Comparison of ENCODE assay signal across 7 cellular contexts in the genomic region with DNA sequence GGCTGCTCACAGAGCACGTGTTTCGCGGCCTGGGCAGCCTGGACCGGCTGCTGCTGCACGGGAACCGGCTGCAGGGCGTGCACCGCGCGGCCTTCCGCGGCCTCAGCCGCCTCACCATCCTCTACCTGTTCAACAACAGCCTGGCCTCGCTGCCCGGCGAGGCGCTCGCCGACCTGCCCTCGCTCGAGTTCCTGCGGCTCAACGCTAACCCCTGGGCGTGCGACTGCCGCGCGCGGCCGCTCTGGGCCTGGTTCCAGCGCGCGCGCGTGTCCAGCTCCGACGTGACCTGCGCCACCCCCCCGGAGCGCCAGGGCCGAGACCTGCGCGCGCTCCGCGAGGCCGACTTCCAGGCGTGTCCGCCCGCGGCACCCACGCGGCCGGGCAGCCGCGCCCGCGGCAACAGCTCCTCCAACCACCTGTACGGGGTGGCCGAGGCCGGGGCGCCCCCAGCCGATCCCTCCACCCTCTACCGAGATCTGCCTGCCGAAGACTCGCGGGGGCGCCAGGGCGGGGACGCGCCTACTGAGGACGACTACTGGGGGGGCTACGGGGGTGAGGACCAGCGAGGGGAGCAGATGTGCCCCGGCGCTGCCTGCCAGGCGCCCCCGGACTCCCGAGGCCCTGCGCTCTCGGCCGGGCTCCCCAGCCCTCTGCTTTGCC. TPM values are rescaled to one million over a fixed set of nuclear protein-coding genes. Genes with fewer than 3 reads are reported as not detected.
DNase-seq lines count a peak whose midpoint lies in the region; ATAC-seq lines count a peak whose summit lies in the region.
"Had no signal": no experiment of that assay in that cellular context is flagged by ENCODE, and none has a peak within 500 bp of the region (broad histone marks: within the 10 kb centered on the region; RNA-seq: fewer than 3 reads in every experiment).

No MANE protein-coding gene starts in this region.

- no peaks in the 10 kb centered on the region for H3K36me3 ChIP-seq in CD4-positive, CD25-positive, alpha-beta regulatory T cell (ENCODE audit: control insufficient read depth, insufficient read depth, low read length)

- peaks cover 50% of the 10 kb centered on the region for H3K27me3 Mint-ChIP-seq in CD4-positive, CD25-positive, alpha-beta regulatory T cell

- no peak overlapping the region for H3K4me3 ChIP-seq in CD4-positive, CD25-positive, alpha-beta regulatory T cell (ENCODE audit: low read depth, low read length)

- peaks cover 33% of the 10 kb centered on the region for H3K4me1 ChIP-seq in CD4-positive, CD25-positive, alpha-beta regulatory T cell (ENCODE audit: control insufficient read depth, insufficient read depth, low read length, poor library complexity, severe bottlenecking)

- peak overlapping the region; percentile 10 to 83 (median 60) for H3K4me3 Mint-ChIP-seq in CD4-positive, CD25-positive, alpha-beta regulatory T cell

- no peaks in the 10 kb centered on the region for H3K9me3 ChIP-seq in CD4-positive, CD25-positive, alpha-beta regulatory T cell (ENCODE audit: control insufficient read depth in 2 of 2, low read length in 2 of 2)

- no peaks in the 10 kb centered on the region for H3K36me3 Mint-ChIP-seq in CD4-positive, CD25-positive, alpha-beta regulatory T cell

- peak; percentile 29 to 32 for ATAC-seq in CD4-positive, CD25-positive, alpha-beta regulatory T cell (ENCODE audit: low read depth in 2 of 2)
- ATAC-seq in HG02623 (IDR thresholded peaks at IDR 0.05; ENCODE audit: unreplicated experiment), result peak; percentile 29
- peak; percentile 64 for ATAC-seq in left colon

- peak in 1 of 3 donors; percentile 32 for DNase-seq in CD4-positive, CD25-positive, alpha-beta regulatory T cell
- DNase-seq in activated T-cell treated with anti-CD3 and anti-CD28 coated beads for 48 hours (ENCODE audit: low read depth) (peak; percentile 30), left colon (peak; percentile 57 to 58), OCI-M1 (lab: John Stamatoyannopoulos, UW) (no peak), hepatic stellate cell (ENCODE audit: low spot score) (no peak)

- H3K4me1 Mint-ChIP-seq in CD4-positive, CD25-positive, alpha-beta regulatory T cell, result peaks cover 0 to 54% (median 22%) of the 10 kb centered on the region in 4 donors

- H3K27me3 ChIP-seq in CD4-positive, CD25-positive, alpha-beta regulatory T cell (ENCODE audit: control insufficient read depth, insufficient read depth, low read length), result no peaks in the 10 kb centered on the region

- H3K27ac Mint-ChIP-seq in CD4-positive, CD25-positive, alpha-beta regulatory T cell, result no peak overlapping the region

- H3K27ac ChIP-seq in CD4-positive, CD25-positive, alpha-beta regulatory T cell (ENCODE audit: insufficient read depth, low read length, poor library complexity, severe bottlenecking), result no peak overlapping the region
- H3K27ac ChIP-seq: HL-60 had no signal

- peaks cover 0 to 2% (median 0%) of the 10 kb centered on the region in 7 donors for H3K9me3 Mint-ChIP-seq in CD4-positive, CD25-positive, alpha-beta regulatory T cell

- intact Hi-C loops in left colon (cut with DNase I, micrococcal nuclease), result no loop called here

RNA-seq across cellular contexts. Expression of a gene that starts 16.0 kb away (rescaled TPM):
- not detected for total RNA-seq in CD4-positive, CD25-positive, alpha-beta regulatory T cell
- under 1 TPM in 1 of 4 donors, not detected in 3; 0.11 TPM for polyA plus RNA-seq in CD4-positive, CD25-positive, alpha-beta regulatory T cell
- total RNA-seq in left colon, result under 1 TPM; 0.67 to 0.98 TPM

RNA-seq across cellular contexts. Expression of a gene that starts 39.1 kb away (rescaled TPM):
- 12.8 TPM for total RNA-seq in CD4-positive, CD25-positive, alpha-beta regulatory T cell
- 10 to 100 TPM; 22.9 to 29.9 (median 26.2) TPM for polyA plus RNA-seq in CD4-positive, CD25-positive, alpha-beta regulatory T cell
- total RNA-seq in left colon, result 1 to 10 TPM; 7.1 to 9.6 TPM

RNA-seq across cellular contexts. Expression of a gene that starts 49.4 kb away (rescaled TPM):
- 19.1 TPM for total RNA-seq in CD4-positive, CD25-positive, alpha-beta regulatory T cell
- polyA plus RNA-seq in CD4-positive, CD25-positive, alpha-beta regulatory T cell, result 10 to 100 TPM; 21.6 to 36.9 (median 27.3) TPM
- 1 to 10 TPM; 6.9 to 9.6 TPM for total RNA-seq in left colon

RNA-seq across cellular contexts. Expression of a gene that starts 54.2 kb away (rescaled TPM):
- 21.2 TPM for total RNA-seq in CD4-positive, CD25-positive, alpha-beta regulatory T cell
- polyA plus RNA-seq in CD4-positive, CD25-positive, alpha-beta regulatory T cell, result 10 to 100 TPM; 52.1 to 84.7 (median 65.7) TPM
- 10 to 100 TPM; 28.6 to 47.4 TPM for total RNA-seq in left colon

Comparison
In these comparisons a context has a peak if more than half of its experiments do, and no peak if none do; other contexts are left out.
1. DNase-seq: peak in activated T-cell treated with anti-CD3 and anti-CD28 coated beads for 48 hours (single experiment) and left colon (2 of 2); none in OCI-M1 (single experiment) and hepatic stellate cell (single experiment).
2. Peak in every context shown above with its lines, with median percentiles within 50 percentile points of each other: ATAC-seq.